ENCODE assay signal across 8 cellular contexts in genomic region chr3:71585126-71585525, GRCh38. TPM values are rescaled to one million over a fixed set of nuclear protein-coding genes. Genes with fewer than 3 reads are reported as not detected.
DNase-seq lines count a peak whose midpoint lies in the region; ATAC-seq and TF ChIP-seq lines count a peak whose summit lies in the region.

No MANE protein-coding gene starts in this region.

- H3K4me3 ChIP-seq in GM23338 (peak overlapping the region; percentile 80), OCI-LY3 (ENCODE audit: low read length) (peak overlapping the region; percentile 88), prostate gland (peak overlapping the region in 1 of 2 donors; percentile 90)

- intact Hi-C loops in prostate gland (cut with DNase I) = loop anchor here (2.0 to 10.0 kb wide), 4 partner anchors 520 to 1050 kb away; no protein-coding TSS in a partner anchor

- peaks cover 21% of the 10 kb centered on the region for H3K4me1 ChIP-seq in GM23338 (ENCODE audit: insufficient read depth)
- peaks cover 26% of the 10 kb centered on the region for H3K4me1 ChIP-seq in OCI-LY3 (ENCODE audit: low read length)
- peaks cover 5% of the 10 kb centered on the region for H3K4me1 ChIP-seq in prostate gland (replicated peaks)

- peaks cover 13% of the 10 kb centered on the region for H3K9me3 Mint-ChIP-seq in GM23338
- H3K9me3 Mint-ChIP-seq in effector memory CD8-positive, alpha-beta T cell = no peaks in the 10 kb centered on the region

- no peak for TF ChIP-seq CTCF in GM23338 (conservative IDR thresholded peaks at IDR 0.05; ENCODE audit: low read depth in 2 of 2)
- no peak for TF ChIP-seq CTCF in OCI-LY3 (IDR thresholded peaks at IDR 0.05; ENCODE audit: low read depth, low read length)
- TF ChIP-seq CTCF in prostate gland (IDR thresholded peaks at IDR 0.05) = peak in 1 of 4 experiments; percentile 17

- H3K27ac ChIP-seq in GM23338 (ENCODE audit: low read depth) = no peak overlapping the region
- H3K27ac ChIP-seq in OCI-LY3 (ENCODE audit: low read length) = no peak overlapping the region
- H3K27ac ChIP-seq in prostate gland = peak overlapping the region; percentile 98 to 100

- peaks cover 4% of the 10 kb centered on the region for H3K36me3 Mint-ChIP-seq in GM23338 (ENCODE audit: low read depth)
- H3K36me3 Mint-ChIP-seq in effector memory CD8-positive, alpha-beta T cell (ENCODE audit: insufficient read depth) = peaks cover 32% of the 10 kb centered on the region

- H3K4me2 ChIP-seq in GM23338 (peak overlapping the region; percentile 91), OCI-LY3 (ENCODE audit: low read length) (peak overlapping the region; percentile 98)

- no peaks in the 10 kb centered on the region for H3K9me3 ChIP-seq in OCI-LY3 (ENCODE audit: insufficient read depth, low read length)
- no peaks in the 10 kb centered on the region for H3K9me3 ChIP-seq in prostate gland

- ATAC-seq in GM23338 (no peak), HG02970 (IDR thresholded peaks at IDR 0.05; ENCODE audit: low FRiP score, unreplicated experiment) (no peak)
- no peak for ATAC-seq in effector memory CD8-positive, alpha-beta T cell (replicated peaks)

- H3F3A ChIP-seq in GM23338 (replicated peaks; ENCODE audit: low read depth) = no peaks in the 10 kb centered on the region; the same call in 1 of the 2 replicates

- TF ChIP-seq POLR2A in prostate gland (IDR thresholded peaks at IDR 0.05) = no peak

- H4K20me1 ChIP-seq in GM23338 (replicated peaks; ENCODE audit: insufficient read depth) (no peaks in the 10 kb centered on the region), OCI-LY3 (ENCODE audit: insufficient read depth, low read length) (no peaks in the 10 kb centered on the region)

- H3K4me1 Mint-ChIP-seq in GM23338 = peaks cover 18% of the 10 kb centered on the region
- peaks cover 25 to 38% of the 10 kb centered on the region in 2 donors for H3K4me1 Mint-ChIP-seq in effector memory CD8-positive, alpha-beta T cell (ENCODE audit: low read depth in 2 of 2)

- no peaks in the 10 kb centered on the region; the same call in 1 of the 2 replicates for H3K79me2 ChIP-seq in GM23338 (replicated peaks; ENCODE audit: insufficient read depth)
- H3K79me2 ChIP-seq in OCI-LY3 (ENCODE audit: low read length) = no peaks in the 10 kb centered on the region

- H3K4me3 Mint-ChIP-seq in GM23338 = peak overlapping the region; percentile 85
- peak overlapping the region; percentile 95 to 97 for H3K4me3 Mint-ChIP-seq in effector memory CD8-positive, alpha-beta T cell

- H3K27me3 Mint-ChIP-seq in GM23338 (ENCODE audit: insufficient read depth, low read depth, poor library complexity) = peaks cover 30% of the 10 kb centered on the region
- peaks cover 7 to 8% of the 10 kb centered on the region in 2 donors for H3K27me3 Mint-ChIP-seq in effector memory CD8-positive, alpha-beta T cell

- H3K36me3 ChIP-seq in GM23338 (ENCODE audit: insufficient read depth) (no peaks in the 10 kb centered on the region), OCI-LY3 (replicated peaks; ENCODE audit: low read depth, low read length) (no peaks in the 10 kb centered on the region), prostate gland (no peaks in the 10 kb centered on the region)

- no peak overlapping the region for H3K9ac ChIP-seq in OCI-LY3 (ENCODE audit: low read length)

- H3K27ac Mint-ChIP-seq in GM23338 = no peak overlapping the region
- H3K27ac Mint-ChIP-seq in effector memory CD8-positive, alpha-beta T cell = peak overlapping the region; percentile 95

- no peaks in the 10 kb centered on the region for H3K9me2 ChIP-seq in GM23338 (ENCODE audit: insufficient read depth)

- H2AFZ ChIP-seq in GM23338 (no peak overlapping the region), OCI-LY3 (ENCODE audit: low read depth, low read length) (no peak overlapping the region)

- 27% methylated on average over 5 of the region's 5 CpGs for WGBS in prostate gland

- DNase-seq in GM23338 (ENCODE audit: low spot score) (no peak), prostate gland (ENCODE audit: low spot score) (peak; percentile 34), DMS153 (lab: John Stamatoyannopoulos, UW) (no peak), DMS79 (lab: John Stamatoyannopoulos, UW) (no peak), AG08396 (ENCODE audit: low spot score) (no peak)
- no peak for DNase-seq in effector memory CD8-positive, alpha-beta T cell

- H3K27me3 ChIP-seq in GM23338 (ENCODE audit: insufficient read depth) (peaks cover 25% of the 10 kb centered on the region), OCI-LY3 (ENCODE audit: low read depth, low read length) (peaks cover 29% of the 10 kb centered on the region), prostate gland (replicated peaks; ENCODE audit: insufficient read depth) (no peaks in the 10 kb centered on the region)

TF ChIP-seq in GM23338, 12 proteins besides CTCF, POLR2A, EP300 and RAD21 (continues in another document):
- TF ChIP-seq JUNB (IDR thresholded peaks at IDR 0.05; ENCODE audit: unreplicated experiment) = no peak
- no peak for TF ChIP-seq CREB1 (CRISPR knock-in tag; IDR thresholded peaks at IDR 0.05; ENCODE audit: low read depth)
- TF ChIP-seq ETS1 (IDR thresholded peaks at IDR 0.05) = no peak
- no peak for TF ChIP-seq NANOG (IDR thresholded peaks at IDR 0.05; ENCODE audit: borderline replicate concordance)
- TF ChIP-seq STAT1 (IDR thresholded peaks at IDR 0.05; ENCODE audit: unreplicated experiment) = no peak
- TF ChIP-seq EZH2 (IDR thresholded peaks at IDR 0.05; ENCODE audit: low read depth, unreplicated experiment) = no peak
- no peak for TF ChIP-seq ZNF114 (CRISPR knock-in tag; IDR thresholded peaks at IDR 0.05)
- TF ChIP-seq POLR2AphosphoS5 (IDR thresholded peaks at IDR 0.05; ENCODE audit: low read depth) = no peak
- no peak for TF ChIP-seq EZH2phosphoT487 (IDR thresholded peaks at IDR 0.05; ENCODE audit: unreplicated experiment)
- no peak for TF ChIP-seq REST (IDR thresholded peaks at IDR 0.05; ENCODE audit: unreplicated experiment)
- TF ChIP-seq ZNF331 (CRISPR knock-in tag; IDR thresholded peaks at IDR 0.05; ENCODE audit: low read depth) = no peak

RNA-seq across cellular contexts. Expression of gene FOXP1, which starts 1.6 kb away (rescaled TPM):
- 27.0 and 32.9 TPM in 2 replicates for total RNA-seq in GM23338 (2014; rRNA removed; shearing (Covaris generic))
- polyA plus RNA-seq in GM23338 (2016; fragmentation: Nextera tagmentation; extraction: Ambion mirVana) = 31.0 and 35.5 TPM in 2 replicates
- 100 to 1,000 TPM; 133 to 156 TPM for total RNA-seq in prostate gland

Comparison
In these comparisons a context has a peak if more than half of its experiments do, and no peak if none do; other contexts are left out.
1. H3K27ac ChIP-seq: peak in prostate gland (2 of 2); none in GM23338 (single experiment) and OCI-LY3 (single experiment).